Comparison of ENCODE assay signal across 1 cellular context in the genomic region with DNA sequence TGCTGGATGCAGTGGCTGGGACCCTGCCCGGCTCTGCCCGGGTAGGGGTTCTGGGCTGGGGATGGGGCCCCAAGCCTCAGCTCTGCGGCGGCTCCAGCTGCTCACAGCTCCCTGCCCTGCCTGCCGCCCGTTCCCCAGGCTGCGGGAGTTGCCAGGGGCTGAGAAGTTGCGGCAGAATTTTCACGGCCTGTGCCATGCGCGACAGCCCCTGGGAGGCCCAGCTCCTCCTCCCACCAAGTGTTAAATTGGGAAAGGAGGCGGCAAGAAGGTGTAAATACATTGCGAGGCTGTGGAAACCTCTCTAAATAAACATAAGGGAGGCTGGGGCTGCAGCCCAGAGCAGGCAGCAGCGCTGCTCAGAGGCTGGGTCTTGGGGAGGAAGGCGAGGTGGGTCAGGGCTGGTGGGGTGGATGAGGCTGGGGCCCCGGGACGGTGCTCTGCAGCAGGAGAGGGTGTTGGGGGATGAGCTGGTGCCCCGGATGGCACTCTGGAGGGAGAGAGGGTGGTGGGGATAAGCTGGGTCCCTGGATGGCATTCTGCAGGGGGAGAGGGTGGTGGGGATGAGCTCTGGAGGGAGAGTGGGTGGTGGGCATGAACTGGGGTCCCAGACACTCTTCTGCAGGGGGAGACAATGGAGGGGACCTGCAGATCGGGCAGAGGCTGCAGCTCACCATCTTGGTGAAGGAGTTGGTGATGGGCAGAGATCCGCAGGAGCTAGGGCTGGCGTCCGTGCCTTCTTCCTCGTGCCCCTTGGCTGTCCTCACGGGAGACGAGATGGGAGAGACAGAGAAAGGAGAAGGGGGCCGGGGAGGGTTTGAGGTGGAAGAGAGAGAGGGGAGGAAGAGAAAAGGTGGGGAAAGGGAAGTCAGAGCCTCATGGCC.
TF ChIP-seq lines count a peak whose summit lies in the region.

No MANE protein-coding gene starts in this region.

TF ChIP-seq in SK-N-SH treated with all-trans-retinoic acid at 6 μM for 48 hours, 23 proteins besides CTCF, POLR2A, EP300 and RAD21 (continued from another document):
- TF ChIP-seq, protein P1, sequence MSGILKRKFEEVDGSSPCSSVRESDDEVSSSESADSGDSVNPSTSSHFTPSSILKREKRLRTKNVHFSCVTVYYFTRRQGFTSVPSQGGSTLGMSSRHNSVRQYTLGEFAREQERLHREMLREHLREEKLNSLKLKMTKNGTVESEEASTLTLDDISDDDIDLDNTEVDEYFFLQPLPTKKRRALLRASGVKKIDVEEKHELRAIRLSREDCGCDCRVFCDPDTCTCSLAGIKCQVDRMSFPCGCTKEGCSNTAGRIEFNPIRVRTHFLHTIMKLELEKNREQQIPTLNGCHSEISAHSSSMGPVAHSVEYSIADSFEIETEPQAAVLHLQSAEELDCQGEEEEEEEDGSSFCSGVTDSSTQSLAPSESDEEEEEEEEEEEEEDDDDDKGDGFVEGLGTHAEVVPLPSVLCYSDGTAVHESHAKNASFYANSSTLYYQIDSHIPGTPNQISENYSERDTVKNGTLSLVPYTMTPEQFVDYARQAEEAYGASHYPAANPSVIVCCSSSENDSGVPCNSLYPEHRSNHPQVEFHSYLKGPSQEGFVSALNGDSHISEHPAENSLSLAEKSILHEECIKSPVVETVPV (CRISPR knock-in tag; IDR thresholded peaks at IDR 0.05), result no peak
- TF ChIP-seq TSHZ2 (CRISPR knock-in tag; IDR thresholded peaks at IDR 0.05) (no peak), ARNTL (CRISPR knock-in tag; IDR thresholded peaks at IDR 0.05; ENCODE audit: borderline replicate concordance, low read depth) (no peak)
TF ChIP-seq in SK-N-SH treated with all-trans-retinoic acid at 6 μM for 48 hours: peak in this region for 0.
